Comparison of ENCODE assay signal across 1 cellular context in genomic region chr1:151146416-151147131, GRCh38.
TF ChIP-seq lines count a peak whose summit lies in the region.

A gene with protein sequence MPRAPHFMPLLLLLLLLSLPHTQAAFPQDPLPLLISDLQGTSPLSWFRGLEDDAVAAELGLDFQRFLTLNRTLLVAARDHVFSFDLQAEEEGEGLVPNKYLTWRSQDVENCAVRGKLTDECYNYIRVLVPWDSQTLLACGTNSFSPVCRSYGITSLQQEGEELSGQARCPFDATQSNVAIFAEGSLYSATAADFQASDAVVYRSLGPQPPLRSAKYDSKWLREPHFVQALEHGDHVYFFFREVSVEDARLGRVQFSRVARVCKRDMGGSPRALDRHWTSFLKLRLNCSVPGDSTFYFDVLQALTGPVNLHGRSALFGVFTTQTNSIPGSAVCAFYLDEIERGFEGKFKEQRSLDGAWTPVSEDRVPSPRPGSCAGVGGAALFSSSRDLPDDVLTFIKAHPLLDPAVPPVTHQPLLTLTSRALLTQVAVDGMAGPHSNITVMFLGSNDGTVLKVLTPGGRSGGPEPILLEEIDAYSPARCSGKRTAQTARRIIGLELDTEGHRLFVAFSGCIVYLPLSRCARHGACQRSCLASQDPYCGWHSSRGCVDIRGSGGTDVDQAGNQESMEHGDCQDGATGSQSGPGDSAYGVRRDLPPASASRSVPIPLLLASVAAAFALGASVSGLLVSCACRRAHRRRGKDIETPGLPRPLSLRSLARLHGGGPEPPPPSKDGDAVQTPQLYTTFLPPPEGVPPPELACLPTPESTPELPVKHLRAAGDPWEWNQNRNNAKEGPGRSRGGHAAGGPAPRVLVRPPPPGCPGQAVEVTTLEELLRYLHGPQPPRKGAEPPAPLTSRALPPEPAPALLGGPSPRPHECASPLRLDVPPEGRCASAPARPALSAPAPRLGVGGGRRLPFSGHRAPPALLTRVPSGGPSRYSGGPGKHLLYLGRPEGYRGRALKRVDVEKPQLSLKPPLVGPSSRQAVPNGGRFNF (minus strand): TSS chr1:151146631. CDS start chr1:151142621, 4,010 bp downstream.

TF ChIP-seq in HEK293, 187 proteins besides CTCF, POLR2A, EP300 and RAD21 (continued from another document and continues in another):
- TF ChIP-seq ZNF704 (tag by site-specific recombination; IDR thresholded peaks at IDR 0.05) = no peak
- peak; percentile 97 for TF ChIP-seq GLIS2 (tag by site-specific recombination; IDR thresholded peaks at IDR 0.05)
- no peak for TF ChIP-seq ZNF404 (tag by site-specific recombination; IDR thresholded peaks at IDR 0.05)
- no peak for TF ChIP-seq ZNF585B (tag by site-specific recombination; IDR thresholded peaks at IDR 0.05)
- no peak for TF ChIP-seq ZBTB49 (tag by site-specific recombination; IDR thresholded peaks at IDR 0.05; ENCODE audit: low read depth)
- peak; percentile 39; the same call in 1 of the 2 replicates for TF ChIP-seq ZEB2 (tag by site-specific recombination; IDR thresholded peaks at IDR 0.05)
- TF ChIP-seq ZNF302 (tag by site-specific recombination; IDR thresholded peaks at IDR 0.05; ENCODE audit: low read depth) = no peak
- peak; percentile 77 for TF ChIP-seq ZNF335 (tag by site-specific recombination; conservative IDR thresholded peaks at IDR 0.05)
- TF ChIP-seq ZBTB21 (tag by site-specific recombination; IDR thresholded peaks at IDR 0.05) = no peak
- TF ChIP-seq ZNF23 (tag by site-specific recombination; IDR thresholded peaks at IDR 0.05; ENCODE audit: borderline replicate concordance) = no peak
- TF ChIP-seq ZNF362 (tag by site-specific recombination; IDR thresholded peaks at IDR 0.05) = no peak
- no peak for TF ChIP-seq KLF16 (tag by site-specific recombination; IDR thresholded peaks at IDR 0.05)
- TF ChIP-seq ZNF354C (tag by site-specific recombination; IDR thresholded peaks at IDR 0.05; ENCODE audit: borderline replicate concordance, low read depth) = no peak
- TF ChIP-seq ZNF341 (tag by site-specific recombination; IDR thresholded peaks at IDR 0.05; ENCODE audit: low read depth) = no peak; the same call in 1 of the 2 replicates
- no peak for TF ChIP-seq ZNF623 (tag by site-specific recombination; IDR thresholded peaks at IDR 0.05)
- TF ChIP-seq ZNF184 (tag by site-specific recombination; IDR thresholded peaks at IDR 0.05) = no peak
- no peak for TF ChIP-seq TCF7L2 (IDR thresholded peaks at IDR 0.05; ENCODE audit: borderline replicate concordance, low read depth, low read length)
- TF ChIP-seq ZNF660 (tag by site-specific recombination; IDR thresholded peaks at IDR 0.05) = no peak
- no peak for TF ChIP-seq ZNF624 (tag by site-specific recombination; IDR thresholded peaks at IDR 0.05)
- no peak for TF ChIP-seq SALL2 (tag by site-specific recombination; IDR thresholded peaks at IDR 0.05; ENCODE audit: borderline replicate concordance)
- TF ChIP-seq ZNF24 (tag by site-specific recombination; IDR thresholded peaks at IDR 0.05) = no peak
- no peak for TF ChIP-seq ZNF19 (tag by site-specific recombination; IDR thresholded peaks at IDR 0.05; ENCODE audit: low read depth)
- peak; percentile 67; the same call in 1 of the 2 replicates for TF ChIP-seq KLF8 (tag by site-specific recombination; IDR thresholded peaks at IDR 0.05)
- no peak for TF ChIP-seq HOXD13 (CRISPR knock-in tag; IDR thresholded peaks at IDR 0.05; ENCODE audit: borderline replicate concordance)
- TF ChIP-seq ZNF211 (tag by site-specific recombination; IDR thresholded peaks at IDR 0.05; ENCODE audit: low read depth) = no peak
- 0 out of 2 replicates have a peak, but pooled peaks have one; percentile 35 for TF ChIP-seq ZNF561 (tag by site-specific recombination; IDR thresholded peaks at IDR 0.05; ENCODE audit: borderline replicate concordance)
- TF ChIP-seq ZNF501 (tag by site-specific recombination; IDR thresholded peaks at IDR 0.05) = no peak
- TF ChIP-seq ZNF785 (tag by site-specific recombination; IDR thresholded peaks at IDR 0.05) = no peak
- TF ChIP-seq, protein P1, sequence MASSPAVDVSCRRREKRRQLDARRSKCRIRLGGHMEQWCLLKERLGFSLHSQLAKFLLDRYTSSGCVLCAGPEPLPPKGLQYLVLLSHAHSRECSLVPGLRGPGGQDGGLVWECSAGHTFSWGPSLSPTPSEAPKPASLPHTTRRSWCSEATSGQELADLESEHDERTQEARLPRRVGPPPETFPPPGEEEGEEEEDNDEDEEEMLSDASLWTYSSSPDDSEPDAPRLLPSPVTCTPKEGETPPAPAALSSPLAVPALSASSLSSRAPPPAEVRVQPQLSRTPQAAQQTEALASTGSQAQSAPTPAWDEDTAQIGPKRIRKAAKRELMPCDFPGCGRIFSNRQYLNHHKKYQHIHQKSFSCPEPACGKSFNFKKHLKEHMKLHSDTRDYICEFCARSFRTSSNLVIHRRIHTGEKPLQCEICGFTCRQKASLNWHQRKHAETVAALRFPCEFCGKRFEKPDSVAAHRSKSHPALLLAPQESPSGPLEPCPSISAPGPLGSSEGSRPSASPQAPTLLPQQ (tag by site-specific recombination; IDR thresholded peaks at IDR 0.05) = peak; percentile 99
- TF ChIP-seq ZNF48 (tag by site-specific recombination; IDR thresholded peaks at IDR 0.05) = no peak
- no peak for TF ChIP-seq ZNF416 (tag by site-specific recombination; IDR thresholded peaks at IDR 0.05)
- TF ChIP-seq ZSCAN18 (tag by site-specific recombination; IDR thresholded peaks at IDR 0.05) = no peak
- TF ChIP-seq ZNF391 (tag by site-specific recombination; IDR thresholded peaks at IDR 0.05; ENCODE audit: borderline replicate concordance, low read depth) = no peak
- TF ChIP-seq REPIN1 (tag by site-specific recombination; IDR thresholded peaks at IDR 0.05; ENCODE audit: low read depth) = no peak
- TF ChIP-seq TRIM28 (IDR thresholded peaks at IDR 0.05; ENCODE audit: borderline replicate concordance, low read length) = no peak
- TF ChIP-seq ZNF514 (tag by site-specific recombination; IDR thresholded peaks at IDR 0.05) = no peak
- no peak for TF ChIP-seq ZNF610 (tag by site-specific recombination; IDR thresholded peaks at IDR 0.05; ENCODE audit: borderline replicate concordance)
- TF ChIP-seq KLF7 (tag by site-specific recombination; IDR thresholded peaks at IDR 0.05; ENCODE audit: borderline replicate concordance) = 0 out of 2 replicates have a peak, but pooled peaks have one; percentile 45
- no peak for TF ChIP-seq ZNF571 (tag by site-specific recombination; IDR thresholded peaks at IDR 0.05)
- TF ChIP-seq, protein P2, sequence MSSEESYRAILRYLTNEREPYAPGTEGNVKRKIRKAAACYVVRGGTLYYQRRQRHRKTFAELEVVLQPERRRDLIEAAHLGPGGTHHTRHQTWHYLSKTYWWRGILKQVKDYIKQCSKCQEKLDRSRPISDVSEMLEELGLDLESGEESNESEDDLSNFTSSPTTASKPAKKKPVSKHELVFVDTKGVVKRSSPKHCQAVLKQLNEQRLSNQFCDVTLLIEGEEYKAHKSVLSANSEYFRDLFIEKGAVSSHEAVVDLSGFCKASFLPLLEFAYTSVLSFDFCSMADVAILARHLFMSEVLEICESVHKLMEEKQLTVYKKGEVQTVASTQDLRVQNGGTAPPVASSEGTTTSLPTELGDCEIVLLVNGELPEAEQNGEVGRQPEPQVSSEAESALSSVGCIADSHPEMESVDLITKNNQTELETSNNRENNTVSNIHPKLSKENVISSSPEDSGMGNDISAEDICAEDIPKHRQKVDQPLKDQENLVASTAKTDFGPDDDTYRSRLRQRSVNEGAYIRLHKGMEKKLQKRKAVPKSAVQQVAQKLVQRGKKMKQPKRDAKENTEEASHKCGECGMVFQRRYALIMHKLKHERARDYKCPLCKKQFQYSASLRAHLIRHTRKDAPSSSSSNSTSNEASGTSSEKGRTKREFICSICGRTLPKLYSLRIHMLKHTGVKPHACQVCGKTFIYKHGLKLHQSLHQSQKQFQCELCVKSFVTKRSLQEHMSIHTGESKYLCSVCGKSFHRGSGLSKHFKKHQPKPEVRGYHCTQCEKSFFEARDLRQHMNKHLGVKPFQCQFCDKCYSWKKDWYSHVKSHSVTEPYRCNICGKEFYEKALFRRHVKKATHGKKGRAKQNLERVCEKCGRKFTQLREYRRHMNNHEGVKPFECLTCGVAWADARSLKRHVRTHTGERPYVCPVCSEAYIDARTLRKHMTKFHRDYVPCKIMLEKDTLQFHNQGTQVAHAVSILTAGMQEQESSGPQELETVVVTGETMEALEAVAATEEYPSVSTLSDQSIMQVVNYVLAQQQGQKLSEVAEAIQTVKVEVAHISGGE (tag by site-specific recombination; conservative IDR thresholded peaks at IDR 0.05; ENCODE audit: low read depth) = no peak
- no peak for TF ChIP-seq ZSCAN5A (tag by site-specific recombination; IDR thresholded peaks at IDR 0.05)
- peak; percentile 98 for TF ChIP-seq SP2 (tag by site-specific recombination; IDR thresholded peaks at IDR 0.05)
- peak; percentile 65 for TF ChIP-seq ZBTB8A (tag by site-specific recombination; IDR thresholded peaks at IDR 0.05)
- TF ChIP-seq ZBTB17 (tag by site-specific recombination; IDR thresholded peaks at IDR 0.05) = peak; percentile 96
- TF ChIP-seq ZNF133 (tag by site-specific recombination; IDR thresholded peaks at IDR 0.05) = no peak
- TF ChIP-seq ZNF560 (tag by site-specific recombination; IDR thresholded peaks at IDR 0.05; ENCODE audit: borderline replicate concordance) = no peak
- TF ChIP-seq, protein P3, sequence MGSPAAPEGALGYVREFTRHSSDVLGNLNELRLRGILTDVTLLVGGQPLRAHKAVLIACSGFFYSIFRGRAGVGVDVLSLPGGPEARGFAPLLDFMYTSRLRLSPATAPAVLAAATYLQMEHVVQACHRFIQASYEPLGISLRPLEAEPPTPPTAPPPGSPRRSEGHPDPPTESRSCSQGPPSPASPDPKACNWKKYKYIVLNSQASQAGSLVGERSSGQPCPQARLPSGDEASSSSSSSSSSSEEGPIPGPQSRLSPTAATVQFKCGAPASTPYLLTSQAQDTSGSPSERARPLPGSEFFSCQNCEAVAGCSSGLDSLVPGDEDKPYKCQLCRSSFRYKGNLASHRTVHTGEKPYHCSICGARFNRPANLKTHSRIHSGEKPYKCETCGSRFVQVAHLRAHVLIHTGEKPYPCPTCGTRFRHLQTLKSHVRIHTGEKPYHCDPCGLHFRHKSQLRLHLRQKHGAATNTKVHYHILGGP (tag by site-specific recombination; IDR thresholded peaks at IDR 0.05) = no peak
- no peak for TF ChIP-seq ZFP41 (tag by site-specific recombination; IDR thresholded peaks at IDR 0.05; ENCODE audit: borderline replicate concordance)
- no peak for TF ChIP-seq GFI1B (tag by site-specific recombination; IDR thresholded peaks at IDR 0.05)
- 0 out of 2 replicates have a peak, but pooled peaks have one; percentile 6 for TF ChIP-seq BCL11A (tag by site-specific recombination; IDR thresholded peaks at IDR 0.05; ENCODE audit: low read depth)
- no peak for TF ChIP-seq ZNF510 (tag by site-specific recombination; IDR thresholded peaks at IDR 0.05; ENCODE audit: insufficient replicate concordance)
- no peak for TF ChIP-seq ZNF549 (tag by site-specific recombination; IDR thresholded peaks at IDR 0.05)
- no peak for TF ChIP-seq ZBTB7A (tag by site-specific recombination; IDR thresholded peaks at IDR 0.05; ENCODE audit: low read depth)
- TF ChIP-seq ZNF324 (tag by site-specific recombination; IDR thresholded peaks at IDR 0.05) = no peak
